Comparison of ENCODE assay signal across 8 cellular contexts in genomic region chr2:175111200-175111657, GRCh38. TPM values are rescaled to one million over a fixed set of nuclear protein-coding genes. Genes with fewer than 3 reads are reported as not detected.
DNase-seq lines count a peak whose midpoint lies in the region; ATAC-seq, FAIRE-seq and TF ChIP-seq lines count a peak whose summit lies in the region.

No MANE protein-coding gene starts in this region.

- H3K27ac ChIP-seq in GM12878 (ENCODE audit: control insufficient read depth, insufficient read depth) (no peak overlapping the region), keratinocyte (ENCODE audit: control insufficient read depth, insufficient read depth, low read length) (no peak overlapping the region)

- SMC1A ChIA-PET in GM12878 (lab: Charles Lee; ENCODE audit: uncharacterized antibody, unreplicated experiment) = interaction anchor here (0.9 to 1.5 kb wide), 7 partner anchors 26 to 140 kb away, joined by 3 to 5 read pairs (median 3); no protein-coding TSS in a partner anchor

- H3K4me1 ChIP-seq in GM12878 (ENCODE audit: control insufficient read depth, insufficient read depth, low read length) = no peaks in the 10 kb centered on the region
- no peaks in the 10 kb centered on the region for H3K4me1 ChIP-seq in keratinocyte (ENCODE audit: control insufficient read depth, extremely low read depth, insufficient read depth, low read length)

- no peak overlapping the region for H3K4me3 ChIP-seq in GM12878
- no peak overlapping the region for H3K4me3 ChIP-seq in keratinocyte (ENCODE audit: control insufficient read depth in 2 of 3, extremely low read depth in 1 of 3, insufficient read depth in 2 of 3, low read depth in 1 of 3, low read length in 3 of 3)

- no peak for TF ChIP-seq POLR2A in GM12878 (IDR thresholded peaks at IDR 0.05; ENCODE audit: low read depth, low read length)

- DNase-seq in NCI-H345 (lab: John Stamatoyannopoulos, UW) (peak; percentile 20), NCI-H345 treated with DMSO at 0.1 percent for 48 hours (lab: John Stamatoyannopoulos, UW; ENCODE audit: unreplicated experiment) (no peak), NCI-H2227 treated with DMSO at 0.1 percent for 48 hours (lab: John Stamatoyannopoulos, UW) (peak; percentile 34), GM12878 (ENCODE audit: low read depth, low spot score) (peak; percentile 7), keratinocyte (ENCODE audit: low read depth, low spot score) (peak; percentile 13), type B pancreatic cell (ENCODE audit: extremely low spot score, unreplicated experiment) (no peak)
- no peak for DNase-seq in activated naive CD4-positive, alpha-beta T cell (lab: John Stamatoyannopoulos, UW)

- ATAC-seq in HG02623 (IDR thresholded peaks at IDR 0.05; ENCODE audit: unreplicated experiment) (peak; percentile 63), GM12878 (peak; percentile 83)

- H3K36me3 Mint-ChIP-seq in type B pancreatic cell = peaks cover 38% of the 10 kb centered on the region

- peaks cover 0 to 16% of the 10 kb centered on the region in 2 experiments; a peak in 2 of 4 replicates for H3K36me3 ChIP-seq in GM12878 (ENCODE audit: control insufficient read depth in 2 of 2, insufficient read depth in 2 of 2, low read length in 1 of 2)
- H3K36me3 ChIP-seq in keratinocyte (ENCODE audit: control insufficient read depth in 2 of 2, extremely low read depth in 1 of 2, insufficient read depth in 2 of 2, low read length in 2 of 2) = peaks cover under 1 to 4% of the 10 kb centered on the region in 2 experiments

- TF ChIP-seq RAD21 in GM12878 (IDR thresholded peaks at IDR 0.05; ENCODE audit: insufficient read depth, low read depth, low read length) = peak; percentile 81

- H2AFZ ChIP-seq in GM12878 (ENCODE audit: control insufficient read depth, low read depth, low read length) = no peak overlapping the region
- no peak overlapping the region for H2AFZ ChIP-seq in keratinocyte (ENCODE audit: control insufficient read depth, low read length)

- no peak overlapping the region for H3K9ac ChIP-seq in GM12878 (ENCODE audit: control insufficient read depth, insufficient read depth, low read length)
- H3K9ac ChIP-seq in keratinocyte (ENCODE audit: control insufficient read depth, extremely low read depth, insufficient read depth, low read length) = no peak overlapping the region

- H3K4me3 Mint-ChIP-seq in type B pancreatic cell = no peak overlapping the region

- H3K9me3 ChIP-seq in GM12878 (replicated peaks; ENCODE audit: control insufficient read depth, insufficient read depth, low read length) (no peaks in the 10 kb centered on the region), keratinocyte (ENCODE audit: control insufficient read depth, low read depth, low read length) (no peaks in the 10 kb centered on the region)

- CTCF ChIA-PET in GM12878 (lab: Yijun Ruan, JAX) = interaction anchor here (0.7 to 3.2 kb wide), 10 partner anchors 9 to 410 kb away, joined by 3 to 12 read pairs (median 4); no protein-coding TSS in a partner anchor

- H3K27me3 Mint-ChIP-seq in type B pancreatic cell = no peaks in the 10 kb centered on the region

- H4K20me1 ChIP-seq in GM12878 (ENCODE audit: control insufficient read depth, insufficient read depth) = no peaks in the 10 kb centered on the region; the same call in 1 of the 2 replicates
- no peaks in the 10 kb centered on the region for H4K20me1 ChIP-seq in keratinocyte (ENCODE audit: control insufficient read depth, extremely low read depth, insufficient read depth, low read length)

- TF ChIP-seq CTCF in GM12878 (IDR thresholded peaks at IDR 0.05 in 2 of 3, conservative IDR thresholded peaks at IDR 0.05 in 1 of 3; ENCODE audit: control insufficient read depth in 2 of 3, extremely low read depth in 1 of 3, insufficient read depth in 1 of 3, low read depth in 3 of 3, low read length in 3 of 3) = peak; percentile 62 to 69 (median 67)
- TF ChIP-seq CTCF in keratinocyte (optimal IDR thresholded peaks at IDR 0.05 in 1 of 3, IDR thresholded peaks at IDR 0.05 in 1 of 3, conservative IDR thresholded peaks at IDR 0.05 in 1 of 3; ENCODE audit: extremely low read depth in 1 of 3, insufficient read depth in 2 of 3, low read length in 3 of 3) = peak in 2 of 3 experiments; percentile 39 to 48
- TF ChIP-seq CTCF in type B pancreatic cell (conservative IDR thresholded peaks at IDR 0.05) = peak; percentile 83

- H3K27me3 ChIP-seq in GM12878 (replicated peaks in 1 of 2; ENCODE audit: control insufficient read depth in 2 of 2, insufficient read depth in 2 of 2, low read length in 1 of 2) (no peaks in the 10 kb centered on the region), keratinocyte (ENCODE audit: control insufficient read depth, extremely low read depth, insufficient read depth, low read length) (no peaks in the 10 kb centered on the region)

- no peak for TF ChIP-seq EP300 in GM12878 (IDR thresholded peaks at IDR 0.05; ENCODE audit: borderline replicate concordance in 1 of 2, control insufficient read depth in 1 of 2, low read depth in 2 of 2, low read length in 2 of 2)

- WGBS in GM12878 (ENCODE audit: insufficient coverage, insufficient replicate concordance, low lambda C conversion rate, missing lambda C conversion rate) = 94% methylated on average over 3 of the region's 3 CpGs

- intact Hi-C loops in GM12878 (cut with micrococcal nuclease; ENCODE audit: unreplicated experiment) = loop anchor here (1.0 kb wide), 2 partner anchors 76 to 171 kb away; no protein-coding TSS in a partner anchor

- no peaks in the 10 kb centered on the region for H3K4me1 Mint-ChIP-seq in type B pancreatic cell (ENCODE audit: unreplicated experiment)

- H3K27ac Mint-ChIP-seq in type B pancreatic cell = peak overlapping the region; percentile 74

- no peaks in the 10 kb centered on the region for H3K9me1 ChIP-seq in keratinocyte (ENCODE audit: control insufficient read depth, extremely low read depth, insufficient read depth, low read length)

- H3K9me3 Mint-ChIP-seq in type B pancreatic cell = no peaks in the 10 kb centered on the region

- H3K79me2 ChIP-seq in GM12878 (ENCODE audit: control insufficient read depth, insufficient read depth, low read length) = no peaks in the 10 kb centered on the region
- H3K79me2 ChIP-seq in keratinocyte (ENCODE audit: control insufficient read depth, insufficient read depth, low read length) = no peaks in the 10 kb centered on the region

- FAIRE-seq in GM12878 (lab: Jason Lieb, UNC) (peak; percentile 57), keratinocyte (lab: Jason Lieb, UNC) (peak; percentile 68)

- POLR2A ChIA-PET in GM12878 (lab: Charles Lee) = no interaction called here

- in situ Hi-C loops in GM12878 (cut with MboI) = no loop called here

- RAD21 ChIA-PET in GM12878 (lab: Charles Lee; ENCODE audit: unreplicated experiment) = interaction anchor here (1.0 to 1.8 kb wide), 2 partner anchors 11 to 69 kb away, joined by 3 to 5 read pairs; no protein-coding TSS in a partner anchor

- dilution Hi-C loops in keratinocyte (cut with MboI; ENCODE audit: extremely low pct_ligation_motif_present, low sequenced_read_pairs) = no loop called here

- no peak overlapping the region for H3K4me2 ChIP-seq in GM12878 (ENCODE audit: control insufficient read depth, insufficient read depth)
- H3K4me2 ChIP-seq in keratinocyte (ENCODE audit: control insufficient read depth, extremely low read depth, insufficient read depth, low read depth, low read length) = no peak overlapping the region

- BruUV-seq in GM12878 (replicated peaks; lab: Mats Ljungman, UMichigan) = no TSS peak

TF ChIP-seq in GM12878, 131 proteins besides CTCF, POLR2A, EP300 and RAD21 (continues in another document):
- TF ChIP-seq EGR1 (IDR thresholded peaks at IDR 0.05; ENCODE audit: borderline replicate concordance in 1 of 2, low read depth in 2 of 2, low read length in 2 of 2) (no peak), NBN (IDR thresholded peaks at IDR 0.05) (no peak), SUPT20H (IDR thresholded peaks at IDR 0.05; ENCODE audit: borderline replicate concordance, control insufficient read depth, low read depth, low read length) (no peak), CREB1 (IDR thresholded peaks at IDR 0.05; ENCODE audit: low read depth) (no peak), NR2C2 (IDR thresholded peaks at IDR 0.05; ENCODE audit: borderline replicate concordance, control insufficient read depth, insufficient read length, low read depth) (no peak), HDAC2 (IDR thresholded peaks at IDR 0.05) (no peak), SUZ12 (IDR thresholded peaks at IDR 0.05; ENCODE audit: unreplicated experiment) (no peak)

RNA-seq across cellular contexts. Expression of gene ATF2, which starts 56.8 kb away (rescaled TPM):
- total RNA-seq in GM12878 (2013; cell fraction: nucleolus; rRNA removed) = 146 and 154 TPM in 2 replicates
- 26.0 and 28.2 TPM in 2 replicates for total RNA-seq in GM12878 (2014; rRNA removed)
- 35.7 and 36.2 TPM in 2 replicates for total RNA-seq in GM12878 (2014; rRNA removed; fragmentation: Illumina TruSeq; extraction: Trizol)
- total RNA-seq in GM12878 (2021) = 34.0 and 35.8 TPM in 2 replicates
- 14.3 TPM for polyA plus RNA-seq in GM12878 (2011; ENCODE audit: low read depth)
- polyA plus RNA-seq in GM12878 (2011; rRNA removed) = 78.0 and 93.7 TPM in 2 replicates
- 54.7 and 55.9 TPM in 2 replicates for polyA plus RNA-seq in GM12878 (2011; cell fraction: cytosol; rRNA removed)
- 26.6 and 34.9 TPM in 2 replicates for polyA plus RNA-seq in GM12878 (2011; cell fraction: nucleus; rRNA removed)
- polyA plus RNA-seq in GM12878 (2012) = 17.8 and 23.5 TPM in 2 replicates
- polyA plus RNA-seq in GM12878 (2014; fragmentation: Illumina TruSeq; extraction: Trizol) = 38.2 and 43.4 TPM in 2 replicates
- polyA plus RNA-seq in GM12878 (2014; fragmentation: Nextera tagmentation; extraction: Ambion mirVana) = 10 to 100 TPM; 10.3 to 17.7 TPM
- 17.6 and 18.9 TPM in 2 replicates for polyA plus RNA-seq in GM12878 (2014; rRNA removed)
- 10 to 100 TPM; 42.5 to 44.7 TPM for polyA plus RNA-seq in GM12878 (2016; fragmentation: Nextera tagmentation; extraction: Ambion mirVana)
- polyA minus RNA-seq in GM12878 (2011; rRNA and poly(A)+ RNA removed) = 153 and 156 TPM in 2 replicates
- 34.7 and 43.8 TPM in 2 replicates for polyA minus RNA-seq in GM12878 (2011; cell fraction: cytosol; rRNA and poly(A)+ RNA removed)
- polyA minus RNA-seq in GM12878 (2011; cell fraction: nucleus; rRNA and poly(A)+ RNA removed) = 72.9 and 89.1 TPM in 2 replicates
- polyA plus RNA-seq in keratinocyte = 31.6 to 42.7 TPM (median 39.9 TPM) in 3 replicates
- 12.0 TPM for polyA plus RNA-seq in keratinocyte (2011; ENCODE audit: low read depth)
- polyA plus RNA-seq in keratinocyte (2011; cell fraction: cytosol; rRNA removed) = 24.8 and 47.9 TPM in 2 replicates
- polyA plus RNA-seq in keratinocyte (2011; cell fraction: nucleus; rRNA removed) = 30.5 and 31.3 TPM in 2 replicates
- polyA plus RNA-seq in keratinocyte (2012; ENCODE audit: low replicate concordance) = 8.9 and 14.7 TPM in 2 replicates
- 32.2 to 81.5 TPM (median 70.1 TPM) in 3 replicates for polyA minus RNA-seq in keratinocyte
- polyA minus RNA-seq in keratinocyte (2011; cell fraction: cytosol; rRNA and poly(A)+ RNA removed) = 28.6 TPM
- 44.2 and 78.7 TPM in 2 replicates for polyA minus RNA-seq in keratinocyte (2011; cell fraction: nucleus; rRNA and poly(A)+ RNA removed)
- total RNA-seq in type B pancreatic cell (ENCODE audit: low replicate concordance) = 33.6 and 56.1 TPM in 2 replicates

Comparison
In these comparisons a context has a peak if more than half of its experiments do, and no peak if none do; other contexts are left out.
1. DNase-seq: peak in NCI-H345 (single experiment), NCI-H2227 treated with DMSO at 0.1 percent for 48 hours (single experiment), GM12878 (single experiment) and keratinocyte (single experiment); none in NCI-H345 treated with DMSO at 0.1 percent for 48 hours (single experiment), type B pancreatic cell (single experiment) and activated naive CD4-positive, alpha-beta T cell (0 of 4).
2. Peak in every context shown above with its lines, with median percentiles within 50 percentile points of each other: CTCF ChIP-seq.